Comparison of ENCODE assay signal across 8 cellular contexts in the genomic region with DNA sequence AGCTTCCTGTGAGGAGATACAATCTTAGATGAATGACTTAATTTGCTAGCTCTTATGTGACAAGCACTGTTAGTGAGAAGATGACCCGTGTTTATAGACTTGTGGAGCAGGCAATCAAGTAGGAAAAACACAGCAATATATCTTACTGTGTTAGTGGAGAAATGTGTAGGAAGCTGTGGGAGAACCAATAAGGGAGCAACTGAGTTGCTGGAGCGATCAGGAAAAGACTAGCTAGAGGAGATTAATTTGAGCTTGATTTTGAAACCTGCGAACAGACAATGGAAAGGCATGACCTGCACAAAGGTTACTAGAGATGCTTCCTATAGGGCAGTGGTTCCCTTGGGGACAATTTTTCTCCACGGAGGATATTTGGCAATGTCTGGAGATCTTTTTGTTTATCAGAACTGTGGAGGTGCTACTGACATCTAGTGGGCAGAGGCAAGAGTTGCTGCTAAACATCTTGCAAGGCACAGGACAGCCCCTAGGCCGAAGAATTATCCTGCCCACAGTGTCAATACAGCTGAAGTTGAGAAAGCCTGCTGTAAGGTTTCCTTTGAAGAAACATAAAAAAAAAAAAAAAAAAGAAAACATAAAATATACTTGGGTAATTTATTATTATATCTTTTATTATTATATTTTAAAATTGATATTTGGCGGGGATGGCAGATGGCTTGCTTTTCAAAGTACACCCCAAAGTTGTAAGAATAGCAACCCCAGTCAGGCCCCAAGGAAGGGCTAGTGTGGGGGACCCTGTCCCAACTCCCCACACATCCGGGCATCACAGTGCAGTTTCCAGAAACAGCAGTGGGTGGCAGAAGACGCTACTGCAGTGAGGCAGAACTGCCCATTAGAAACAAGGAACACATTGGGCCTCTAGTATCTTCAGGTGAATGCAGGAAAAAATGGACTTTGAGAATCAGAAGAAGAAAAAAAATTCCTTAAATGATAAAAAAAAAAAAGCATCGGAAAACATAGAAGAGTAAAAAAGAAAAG.
DNase-seq lines count a peak whose midpoint lies in the region; ATAC-seq and TF ChIP-seq lines count a peak whose summit lies in the region.

No MANE protein-coding gene starts in this region.

- H3K4me1 ChIP-seq in right cardiac atrium (ENCODE audit: control insufficient read depth, insufficient read depth, low read length) (no peaks in the 10 kb centered on the region), right atrium auricular region (no peaks in the 10 kb centered on the region)

- TF ChIP-seq CTCF in right atrium auricular region (IDR thresholded peaks at IDR 0.05) (peak in 1 of 2 donors; percentile 61), fibroblast of mammary gland (conservative IDR thresholded peaks at IDR 0.05; ENCODE audit: control insufficient read depth, insufficient read depth, low read depth, low read length) (peak; percentile 60)

- H3K4me3 ChIP-seq in right cardiac atrium (ENCODE audit: low read length) (no peak overlapping the region), right atrium auricular region (no peak overlapping the region), fibroblast of mammary gland (ENCODE audit: control insufficient read depth, low read depth, low read length) (no peak overlapping the region)

- peak; percentile 51 to 61 for ATAC-seq in right cardiac atrium
- peak; percentile 83 for ATAC-seq in GM21515 (IDR thresholded peaks at IDR 0.05; ENCODE audit: unreplicated experiment)
- ATAC-seq in HG03565 (IDR thresholded peaks at IDR 0.05; ENCODE audit: unreplicated experiment) = peak; percentile 83

- H3K27me3 ChIP-seq in right cardiac atrium (ENCODE audit: control insufficient read depth, insufficient read depth) (no peaks in the 10 kb centered on the region), right atrium auricular region (no peaks in the 10 kb centered on the region)

- no peak overlapping the region for H3K27ac ChIP-seq in right cardiac atrium (ENCODE audit: low read length)
- no peak overlapping the region for H3K27ac ChIP-seq in right atrium auricular region

- H3K36me3 ChIP-seq in right atrium auricular region = no peaks in the 10 kb centered on the region

- H3K9me3 ChIP-seq in right cardiac atrium (ENCODE audit: control insufficient read depth, low read length) = no peaks in the 10 kb centered on the region
- H3K9me3 ChIP-seq in right atrium auricular region = no peaks in the 10 kb centered on the region

- DNase-seq in right cardiac atrium (no peak), right atrium auricular region (ENCODE audit: low spot score) (no peak), RPMI8226 (peak; percentile 34), fibroblast of mammary gland (ENCODE audit: low read depth) (peak; percentile 55), retina (peak; percentile 37), activated gamma-delta T cell (lab: John Stamatoyannopoulos, UW) (no peak)

- WGBS in right cardiac atrium = 46% methylated on average over 9 of the region's 9 CpGs

- intact Hi-C loops in right cardiac atrium (cut with DNase I) = no loop called here

Comparison
In these comparisons a context has a peak if more than half of its experiments do, and no peak if none do; other contexts are left out.
1. DNase-seq: peak in RPMI8226 (single experiment), fibroblast of mammary gland (single experiment) and retina (single experiment); none in right cardiac atrium (0 of 3), right atrium auricular region (single experiment) and activated gamma-delta T cell (single experiment).
2. Peak in every context shown above with its lines, with median percentiles within 50 percentile points of each other: ATAC-seq.